Comparison of ENCODE assay signal across 1 cellular context in the genomic region with DNA sequence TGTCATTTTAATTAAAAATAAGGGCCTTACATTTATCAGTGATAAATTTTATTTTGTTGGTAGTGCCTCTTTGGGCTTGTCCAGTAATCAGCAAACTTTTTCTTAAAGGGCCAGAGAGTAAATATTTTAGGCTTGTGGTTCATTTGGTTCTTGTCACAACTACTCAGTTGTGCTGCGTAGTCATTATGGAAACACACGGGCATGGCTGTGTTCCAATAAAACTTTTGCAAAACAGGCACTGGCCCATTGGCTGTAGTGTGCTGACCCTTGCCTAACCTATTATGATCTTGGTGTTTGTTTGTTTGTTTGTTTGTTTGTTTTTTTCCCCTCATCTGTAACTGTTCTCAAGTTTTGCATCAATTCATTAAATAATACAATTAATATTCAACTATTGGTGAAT.
TF ChIP-seq lines count a peak whose summit lies in the region.

No MANE protein-coding gene starts in this region.

TF ChIP-seq in HepG2, 621 proteins besides CTCF, POLR2A, EP300 and RAD21:
- TF ChIP-seq ZNF160 (CRISPR knock-in tag; IDR thresholded peaks at IDR 0.05) = no peak
- no peak for TF ChIP-seq PPARG (CRISPR knock-in tag; conservative IDR thresholded peaks at IDR 0.05)
- no peak for TF ChIP-seq ZNF776 (CRISPR knock-in tag; IDR thresholded peaks at IDR 0.05)
- TF ChIP-seq HNF4G (IDR thresholded peaks at IDR 0.05; ENCODE audit: borderline replicate concordance, low read depth, low read length) = no peak
- TF ChIP-seq HNF4G (CRISPR knock-in tag; IDR thresholded peaks at IDR 0.05; ENCODE audit: borderline replicate concordance, low read depth) = no peak
- no peak for TF ChIP-seq ZNF788 (CRISPR knock-in tag; IDR thresholded peaks at IDR 0.05; ENCODE audit: borderline replicate concordance)
- TF ChIP-seq, protein P1, sequence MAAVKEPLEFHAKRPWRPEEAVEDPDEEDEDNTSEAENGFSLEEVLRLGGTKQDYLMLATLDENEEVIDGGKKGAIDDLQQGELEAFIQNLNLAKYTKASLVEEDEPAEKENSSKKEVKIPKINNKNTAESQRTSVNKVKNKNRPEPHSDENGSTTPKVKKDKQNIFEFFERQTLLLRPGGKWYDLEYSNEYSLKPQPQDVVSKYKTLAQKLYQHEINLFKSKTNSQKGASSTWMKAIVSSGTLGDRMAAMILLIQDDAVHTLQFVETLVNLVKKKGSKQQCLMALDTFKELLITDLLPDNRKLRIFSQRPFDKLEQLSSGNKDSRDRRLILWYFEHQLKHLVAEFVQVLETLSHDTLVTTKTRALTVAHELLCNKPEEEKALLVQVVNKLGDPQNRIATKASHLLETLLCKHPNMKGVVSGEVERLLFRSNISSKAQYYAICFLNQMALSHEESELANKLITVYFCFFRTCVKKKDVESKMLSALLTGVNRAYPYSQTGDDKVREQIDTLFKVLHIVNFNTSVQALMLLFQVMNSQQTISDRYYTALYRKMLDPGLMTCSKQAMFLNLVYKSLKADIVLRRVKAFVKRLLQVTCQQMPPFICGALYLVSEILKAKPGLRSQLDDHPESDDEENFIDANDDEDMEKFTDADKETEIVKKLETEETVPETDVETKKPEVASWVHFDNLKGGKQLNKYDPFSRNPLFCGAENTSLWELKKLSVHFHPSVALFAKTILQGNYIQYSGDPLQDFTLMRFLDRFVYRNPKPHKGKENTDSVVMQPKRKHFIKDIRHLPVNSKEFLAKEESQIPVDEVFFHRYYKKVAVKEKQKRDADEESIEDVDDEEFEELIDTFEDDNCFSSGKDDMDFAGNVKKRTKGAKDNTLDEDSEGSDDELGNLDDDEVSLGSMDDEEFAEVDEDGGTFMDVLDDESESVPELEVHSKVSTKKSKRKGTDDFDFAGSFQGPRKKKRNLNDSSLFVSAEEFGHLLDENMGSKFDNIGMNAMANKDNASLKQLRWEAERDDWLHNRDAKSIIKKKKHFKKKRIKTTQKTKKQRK (IDR thresholded peaks at IDR 0.05; ENCODE audit: low read length) = no peak
- no peak for TF ChIP-seq ARID2 (CRISPR knock-in tag; IDR thresholded peaks at IDR 0.05; ENCODE audit: borderline replicate concordance)
- no peak for TF ChIP-seq CBX2 (IDR thresholded peaks at IDR 0.05; ENCODE audit: low read depth, low read length)
- no peak for TF ChIP-seq CBX2 (CRISPR knock-in tag; IDR thresholded peaks at IDR 0.05; ENCODE audit: low read depth)
- TF ChIP-seq AHR (CRISPR knock-in tag; IDR thresholded peaks at IDR 0.05) = no peak
- no peak for TF ChIP-seq NFKB2 (CRISPR knock-in tag; IDR thresholded peaks at IDR 0.05; ENCODE audit: borderline replicate concordance)
- TF ChIP-seq NR3C1 (CRISPR knock-in tag; IDR thresholded peaks at IDR 0.05) = no peak
- no peak for TF ChIP-seq ZNF224 (CRISPR knock-in tag; IDR thresholded peaks at IDR 0.05)
